8 cellular contexts compared by ENCODE assay signal in genomic region chr16:9090101-9090959, GRCh38. TPM values are rescaled to one million over a fixed set of nuclear protein-coding genes. Genes with fewer than 3 reads are reported as not detected.
DNase-seq lines count a peak whose midpoint lies in the region; ATAC-seq, FAIRE-seq and TF ChIP-seq lines count a peak whose summit lies in the region.

No MANE protein-coding gene starts in this region.

- no peak for FAIRE-seq in frontal cortex (lab: Jason Lieb, UNC)

- no peaks in the 10 kb centered on the region for H3K9me3 Mint-ChIP-seq in Caco-2 (ENCODE audit: unreplicated experiment)

- intact Hi-C loops in Caco-2 (cut with micrococcal nuclease; ENCODE audit: unreplicated experiment) (loop anchor here (5.0 kb wide), 2 partner anchors 38 to 223 kb away; partner anchors contain the start of gene CARHSP1), uterus (cut with DNase I; ENCODE audit: low total_unique reads) (no loop called here)

- peak overlapping the region; percentile 74 for H3K4me3 Mint-ChIP-seq in Caco-2 (ENCODE audit: unreplicated experiment)

- no peaks in the 10 kb centered on the region for H3K27me3 Mint-ChIP-seq in Caco-2 (ENCODE audit: insufficient read depth, unreplicated experiment)

- DNase-seq in Caco-2 (peak in 1 of 2 experiments; percentile 40), NCI-H69 (lab: John Stamatoyannopoulos, UW) (peak; percentile 76), frontal cortex (ENCODE audit: low spot score in 2 of 2) (peak; percentile 35 to 48), uterus (peak; percentile 40 to 54), GOT3 (lab: John Stamatoyannopoulos, UW) (no peak)
- DNase-seq in activated effector memory CD4-positive, alpha-beta T cell treated with anti-CD3 and anti-CD28 coated beads, Interleukin-2, amount 50 U/mL, for 16 hours: peak; percentile 79

- H3K4me3 ChIP-seq in Caco-2 (ENCODE audit: low read depth, low read length): peak overlapping the region; percentile 63
- H3K4me3 ChIP-seq in neutrophil (ENCODE audit: low read depth in 1 of 2, low read length in 1 of 2): peak overlapping the region; percentile 75 to 94
- peak overlapping the region; percentile 57 to 69 for H3K4me3 ChIP-seq in uterus

- H3K9me3 ChIP-seq in Caco-2 (no peaks in the 10 kb centered on the region), neutrophil (no peaks in the 10 kb centered on the region), uterus (no peaks in the 10 kb centered on the region)

- H3K4me1 Mint-ChIP-seq in Caco-2 (ENCODE audit: low read depth, unreplicated experiment): peaks cover 10% of the 10 kb centered on the region

- H3K27me3 ChIP-seq in Caco-2 (replicated peaks; ENCODE audit: control insufficient read depth, insufficient read depth, low read length): no peaks in the 10 kb centered on the region
- peaks cover 4% of the 10 kb centered on the region for H3K27me3 ChIP-seq in neutrophil
- no peaks in the 10 kb centered on the region for H3K27me3 ChIP-seq in uterus

- BruUV-seq in Caco-2 (replicated peaks; lab: Mats Ljungman, UMichigan): TSS peak; percentile 96

- POLR2A ChIA-PET in Caco-2 (lab: Charles Lee): interaction anchor here (0.7 to 1.3 kb wide), 4 partner anchors 10 to 1206 kb away, joined by 3 to 12 read pairs (median 4); no protein-coding TSS in a partner anchor

- H3K4me1 ChIP-seq in Caco-2 (peaks cover 18% of the 10 kb centered on the region), neutrophil (ENCODE audit: control insufficient read depth in 1 of 2, insufficient read depth in 1 of 2, low read depth in 1 of 2, low read length in 1 of 2) (peaks cover 20 to 33% of the 10 kb centered on the region in 2 experiments), uterus (peaks cover 0 to 12% of the 10 kb centered on the region in 2 donors)

- peak in 1 of 2 donors; percentile 18 for TF ChIP-seq POLR2A in uterus (IDR thresholded peaks at IDR 0.05)

- no peak for ATAC-seq in HG02678 (IDR thresholded peaks at IDR 0.05; ENCODE audit: unreplicated experiment)

- H3K36me3 ChIP-seq in Caco-2 (ENCODE audit: control insufficient read depth, insufficient read depth, low read length) (peaks cover 2% of the 10 kb centered on the region; the same call in 1 of the 2 replicates), neutrophil (peaks cover 21% of the 10 kb centered on the region), uterus (no peaks in the 10 kb centered on the region)

- H3K27ac Mint-ChIP-seq in Caco-2 (ENCODE audit: unreplicated experiment): peak overlapping the region; percentile 93

- TF ChIP-seq CTCF in Caco-2 (IDR thresholded peaks at IDR 0.05; ENCODE audit: insufficient read depth in 1 of 2, low read depth in 1 of 2, low read length in 1 of 2, severe bottlenecking in 1 of 2, unreplicated experiment in 1 of 2) (no peak), neutrophil (IDR thresholded peaks at IDR 0.05) (peak; percentile 12), uterus (IDR thresholded peaks at IDR 0.05) (no peak)

- H3K27ac ChIP-seq in neutrophil: peak overlapping the region; percentile 100
- peak overlapping the region; percentile 88 to 91 for H3K27ac ChIP-seq in uterus

- H3K36me3 Mint-ChIP-seq in Caco-2 (ENCODE audit: insufficient read depth, unreplicated experiment): peaks cover 33% of the 10 kb centered on the region

- CTCF ChIA-PET in Caco-2 (lab: Charles Lee): interaction anchor here (0.6 to 0.8 kb wide), 4 partner anchors 45 to 222 kb away, joined by 3 to 8 read pairs (median 5); partner anchors contain the start of gene CARHSP1

RNA-seq across cellular contexts. Expression of gene HAPSTR1, which starts 1.1 kb away (rescaled TPM):
- total RNA-seq in Caco-2 (2022) (42.9 and 47.1 TPM in 2 replicates), frontal cortex (132 TPM), uterus (100 to 1,000 TPM in 1 of 4 donors, 10 to 100 TPM in 3; 16.1 to 113 (median 45.9) TPM)
